Comparison of ENCODE assay signal across 1 cellular context in genomic region chr16:2811703-2812471, GRCh38.
TF ChIP-seq lines count a peak whose summit lies in the region.

No MANE protein-coding gene starts in this region.

TF ChIP-seq in HEK293, 187 proteins besides CTCF, POLR2A, EP300 and RAD21 (continued from another document):
- TF ChIP-seq GLIS1 (tag by site-specific recombination; IDR thresholded peaks at IDR 0.05) (peak; percentile 85), ZIC2 (tag by site-specific recombination; IDR thresholded peaks at IDR 0.05) (peak; percentile 95), KLF1 (tag by site-specific recombination; IDR thresholded peaks at IDR 0.05) (peak; percentile 11; the same call in 1 of the 2 replicates)
